ENCODE assay signal across 9 cellular contexts in genomic region chr3:184018424-184018973, GRCh38. TPM values are rescaled to one million over a fixed set of nuclear protein-coding genes. Genes with fewer than 3 reads are reported as not detected.
DNase-seq lines count a peak whose midpoint lies in the region; ATAC-seq and TF ChIP-seq lines count a peak whose summit lies in the region.
"Had no signal": no experiment of that assay in that cellular context is flagged by ENCODE, and none has a peak within 500 bp of the region (broad histone marks: within the 10 kb centered on the region; RNA-seq: fewer than 3 reads in every experiment).

No MANE protein-coding gene starts in this region.

- peak overlapping the region; percentile 91 to 100 for H3K4me3 ChIP-seq in body of pancreas
- H3K4me3 ChIP-seq in mesendoderm (ENCODE audit: low read length), result no peak overlapping the region
- peak overlapping the region in 3 of 4 donors; percentile 93 to 99 (median 97) for H3K4me3 ChIP-seq in upper lobe of left lung

- peak overlapping the region; percentile 100 for H3K4me3 Mint-ChIP-seq in activated naive CD4-positive, alpha-beta T cell treated with anti-CD3 and anti-CD28 coated beads, Interleukin-2, amount 10 ng/mL, durations not matched to agents 7 days and 5 days

- H4K8ac ChIP-seq in mesendoderm (ENCODE audit: low read depth, low read length), result no peak overlapping the region

- H3K27me3 ChIP-seq in body of pancreas, result no peaks in the 10 kb centered on the region
- no peaks in the 10 kb centered on the region for H3K27me3 ChIP-seq in mesendoderm (ENCODE audit: insufficient read depth, low read length, poor library complexity)
- no peaks in the 10 kb centered on the region for H3K27me3 ChIP-seq in upper lobe of left lung

- peaks cover 42% of the 10 kb centered on the region for H3K4me1 Mint-ChIP-seq in activated naive CD4-positive, alpha-beta T cell treated with anti-CD3 and anti-CD28 coated beads, Interleukin-2, amount 10 ng/mL, durations not matched to agents 7 days and 5 days

- peaks cover 4% of the 10 kb centered on the region for H3K36me3 Mint-ChIP-seq in activated naive CD4-positive, alpha-beta T cell treated with anti-CD3 and anti-CD28 coated beads, Interleukin-2, amount 10 ng/mL, durations not matched to agents 7 days and 5 days

- no peak for DNase-seq in activated naive CD4-positive, alpha-beta T cell treated with anti-CD3 and anti-CD28 coated beads, Interleukin-2, amount 10 ng/mL, durations not matched to agents 7 days and 5 days
- no peak for DNase-seq in activated naive CD4-positive, alpha-beta T cell treated with anti-CD3 and anti-CD28 coated beads, Interleukin-2, amount 50 U/mL, for 16 hours
- DNase-seq in body of pancreas, result no peak
- no peak for DNase-seq in mesendoderm
- DNase-seq in upper lobe of left lung, result peak in 1 of 2 donors; percentile 42
- no peak for DNase-seq in glomerular visceral epithelial cell (ENCODE audit: extremely low spot score)
- no peak for DNase-seq in omental fat pad (ENCODE audit: low spot score)
- DNase-seq in effector CD4-positive, alpha-beta T cell, result no peak

- no peak overlapping the region for H3K18ac ChIP-seq in mesendoderm (ENCODE audit: low read length)

- H3K4me2 ChIP-seq in mesendoderm (ENCODE audit: low read length), result peak overlapping the region; percentile 66

- no peak overlapping the region for H2BK15ac ChIP-seq in mesendoderm (replicated peaks; ENCODE audit: low read depth)

- H3K36me3 ChIP-seq in body of pancreas (replicated peaks in 1 of 2; ENCODE audit: insufficient read depth in 1 of 2, low read depth in 2 of 2) (no peaks in the 10 kb centered on the region), mesendoderm (ENCODE audit: control insufficient read depth, insufficient read depth, low read length) (peaks cover 2% of the 10 kb centered on the region), upper lobe of left lung (peaks cover 0 to 8% (median 1%) of the 10 kb centered on the region in 4 donors)

- H3K23ac ChIP-seq in mesendoderm (ENCODE audit: low read length), result no peak overlapping the region

- H4K5ac ChIP-seq in mesendoderm (ENCODE audit: low read length), result no peak overlapping the region

- H3K27ac ChIP-seq in body of pancreas (peak overlapping the region in 3 of 4 donors; percentile 40 to 79 (median 74)), mesendoderm (ENCODE audit: low read depth, low read length) (no peak overlapping the region), upper lobe of left lung (peak overlapping the region in 3 of 4 donors; percentile 79 to 89 (median 85))

- peak overlapping the region; percentile 94 for H3K56ac ChIP-seq in mesendoderm (ENCODE audit: low read length)

- no peak overlapping the region for H2BK120ac ChIP-seq in mesendoderm (ENCODE audit: low read depth, low read length)

- H3K27me3 Mint-ChIP-seq in activated naive CD4-positive, alpha-beta T cell treated with anti-CD3 and anti-CD28 coated beads, Interleukin-2, amount 10 ng/mL, durations not matched to agents 7 days and 5 days, result peaks cover 27% of the 10 kb centered on the region

- peaks cover 18% of the 10 kb centered on the region for H3K79me2 ChIP-seq in mesendoderm (ENCODE audit: control insufficient read depth, insufficient read depth, low read length)

- TF ChIP-seq EP300 in upper lobe of left lung (IDR thresholded peaks at IDR 0.05), result no peak

- no peaks in the 10 kb centered on the region for H3K9me3 Mint-ChIP-seq in activated naive CD4-positive, alpha-beta T cell treated with anti-CD3 and anti-CD28 coated beads, Interleukin-2, amount 10 ng/mL, durations not matched to agents 7 days and 5 days

- intact Hi-C loops in body of pancreas (cut with DNase I), result loop anchor here (5.0 kb wide), 1 partner anchor 121 kb away; no protein-coding TSS in a partner anchor

- H3K4ac ChIP-seq in mesendoderm (ENCODE audit: low read depth, low read length), result no peak overlapping the region

- WGBS in body of pancreas, 2 donors, result 85 to 88% methylated on average over 21 of the region's 21 CpGs
- WGBS in mesendoderm (ENCODE audit: extremely low coverage, insufficient coverage, low lambda C conversion rate), result no CpG with 5 or more reads among the region's 21 CpGs
- WGBS in upper lobe of left lung, 2 donors, result 90 to 92% methylated on average over 21 of the region's 21 CpGs

- TF ChIP-seq CTCF in body of pancreas (IDR thresholded peaks at IDR 0.05), result no peak
- TF ChIP-seq CTCF in upper lobe of left lung (IDR thresholded peaks at IDR 0.05), result no peak
- TF ChIP-seq CTCF in omental fat pad (IDR thresholded peaks at IDR 0.05), result no peak

- peaks cover 14% of the 10 kb centered on the region for H3K79me1 ChIP-seq in mesendoderm (ENCODE audit: low read length)

- ATAC-seq in body of pancreas, result no peak
- no peak for ATAC-seq in upper lobe of left lung (ENCODE audit: low FRiP score in 2 of 2)
- ATAC-seq in omental fat pad (ENCODE audit: low FRiP score), result no peak

- H3K4me1 ChIP-seq in body of pancreas, result peaks cover 7% of the 10 kb centered on the region
- peaks cover 14% of the 10 kb centered on the region for H3K4me1 ChIP-seq in mesendoderm (ENCODE audit: control insufficient read depth, low read depth, low read length)
- H3K4me1 ChIP-seq in upper lobe of left lung, result peaks cover 8 to 24% (median 10%) of the 10 kb centered on the region in 4 donors

- TF ChIP-seq POLR2A in body of pancreas (IDR thresholded peaks at IDR 0.05) (no peak), upper lobe of left lung (IDR thresholded peaks at IDR 0.05) (no peak)

- H2AK5ac ChIP-seq in mesendoderm (ENCODE audit: low read length), result no peak overlapping the region

- CTCF ChIA-PET in activated naive CD4-positive, alpha-beta T cell treated with anti-CD3 and anti-CD28 coated beads, Interleukin-2, amount 10 ng/mL, durations not matched to agents 7 days and 5 days (lab: Charles Lee), result interaction anchor here (0.6 to 1.2 kb wide), 4 partner anchors 13 to 1134 kb away, joined by 3 to 7 read pairs (median 4); partner anchors contain the start of gene C3orf70

- H2BK5ac ChIP-seq in mesendoderm (ENCODE audit: low read length), result no peak overlapping the region

- H3K27ac Mint-ChIP-seq in activated naive CD4-positive, alpha-beta T cell treated with anti-CD3 and anti-CD28 coated beads, Interleukin-2, amount 10 ng/mL, durations not matched to agents 7 days and 5 days, result peak overlapping the region; percentile 1

- H3K9ac ChIP-seq in mesendoderm (ENCODE audit: low read length), result peak overlapping the region; percentile 84

- no peaks in the 10 kb centered on the region for H3K9me3 ChIP-seq in body of pancreas
- H3K9me3 ChIP-seq in upper lobe of left lung, result no peaks in the 10 kb centered on the region

RNA-seq across cellular contexts. Expression of gene ABCC5, which starts 0.8 kb away (rescaled TPM):
- total RNA-seq in body of pancreas (10 to 100 TPM; 17.1 to 20.1 TPM), upper lobe of left lung (100 to 1,000 TPM in 1 of 6 donors, 10 to 100 TPM in 5; 13.2 to 107 (median 27.1) TPM), omental fat pad (10 to 100 TPM; 19.7 to 32.0 (median 27.2) TPM)
- polyA plus RNA-seq in mesendoderm (2013, experiment 1 of 2), result 19.8 TPM
- 19.6 TPM for polyA plus RNA-seq in mesendoderm (2013, experiment 2 of 2)

RNA-seq across cellular contexts. Expression of gene HTR3D, which starts 13.0 kb away (rescaled TPM):
- total RNA-seq in body of pancreas (not detected), upper lobe of left lung (not detected), omental fat pad (not detected)
- polyA plus RNA-seq in mesendoderm (2013, experiment 1 of 2), result not detected
- not detected for polyA plus RNA-seq in mesendoderm (2013, experiment 2 of 2)
- total RNA-seq: Daoy had no signal

RNA-seq across cellular contexts. Expression of gene HTR3C, which starts 34.3 kb away (rescaled TPM):
- not detected for total RNA-seq in body of pancreas
- 0.03 TPM for polyA plus RNA-seq in mesendoderm (2013, experiment 1 of 2)
- polyA plus RNA-seq in mesendoderm (2013, experiment 2 of 2), result 0.04 TPM
- 1 to 10 TPM in 2 of 6 donors, under 1 TPM in 2, not detected in 2; 0.23 to 2.4 (median 1.5) TPM for total RNA-seq in upper lobe of left lung
- under 1 TPM in 1 of 4 donors, not detected in 3; 0.48 TPM for total RNA-seq in omental fat pad
- total RNA-seq: Daoy had no signal
